ENCODE assay signal across 11 cellular contexts in genomic region chr13:95153647-95154405, GRCh38.
DNase-seq lines count a peak whose midpoint lies in the region; ATAC-seq and TF ChIP-seq lines count a peak whose summit lies in the region.
"Had no signal": no experiment of that assay in that cellular context is flagged by ENCODE, and none has a peak within 500 bp of the region (broad histone marks: within the 10 kb centered on the region; RNA-seq: fewer than 3 reads in every experiment).

No MANE protein-coding gene starts in this region.

- peak overlapping the region; percentile 5 for H3K4me2 ChIP-seq in neural progenitor cell

- H3K79me2 ChIP-seq in neural progenitor cell (ENCODE audit: low read depth): no peaks in the 10 kb centered on the region

- no peaks in the 10 kb centered on the region for H3K9me3 ChIP-seq in neural progenitor cell (ENCODE audit: low read depth)
- no peaks in the 10 kb centered on the region for H3K9me3 ChIP-seq in ascending aorta
- H3K9me3 ChIP-seq in adrenal gland (replicated peaks in 1 of 3): no peaks in the 10 kb centered on the region

- H3K9me3 Mint-ChIP-seq in HFFc6 (no peaks in the 10 kb centered on the region), neural progenitor cell (no peaks in the 10 kb centered on the region)

- H3K4me3 ChIP-seq in neural progenitor cell (no peak overlapping the region), ascending aorta (no peak overlapping the region), adrenal gland (no peak overlapping the region)

- no peak for TF ChIP-seq POLR2A in adrenal gland (IDR thresholded peaks at IDR 0.05)

- H3K27ac Mint-ChIP-seq in HFFc6 (peak overlapping the region; percentile 15; the same call in 1 of the 2 replicates), neural progenitor cell (peak overlapping the region; percentile 25)

- H3K36me3 ChIP-seq in neural progenitor cell (no peaks in the 10 kb centered on the region), ascending aorta (no peaks in the 10 kb centered on the region), adrenal gland (replicated peaks in 1 of 2) (no peaks in the 10 kb centered on the region)

- H3K27me3 Mint-ChIP-seq in HFFc6 (ENCODE audit: insufficient read depth) (no peaks in the 10 kb centered on the region), neural progenitor cell (ENCODE audit: insufficient read depth, low read depth) (no peaks in the 10 kb centered on the region)

- TF ChIP-seq CTCF in HFFc6 (IDR thresholded peaks at IDR 0.05) (no peak), neural progenitor cell (IDR thresholded peaks at IDR 0.05) (no peak), ascending aorta (IDR thresholded peaks at IDR 0.05) (no peak), adrenal gland (IDR thresholded peaks at IDR 0.05) (no peak)

- ATAC-seq in GM21360 (IDR thresholded peaks at IDR 0.05; ENCODE audit: unreplicated experiment): no peak
- ATAC-seq in HG02973 (IDR thresholded peaks at IDR 0.05; ENCODE audit: unreplicated experiment): no peak

- intact Hi-C loops in ascending aorta (cut with DNase I) (no loop called here), adrenal gland (cut with DNase I) (loop anchor here in 1 of 2 donors (10.0 kb wide), 1 partner anchor 469 kb away; no protein-coding TSS in a partner anchor)

- H3K27ac ChIP-seq in neural progenitor cell (no peak overlapping the region), ascending aorta (no peak overlapping the region), adrenal gland (no peak overlapping the region)

- H2AFZ ChIP-seq in neural progenitor cell (replicated peaks): no peak overlapping the region

- peaks cover 17% of the 10 kb centered on the region for H3F3A ChIP-seq in neural progenitor cell (ENCODE audit: low read depth)

- no peak overlapping the region for H3K9ac ChIP-seq in neural progenitor cell

- H3K27me3 ChIP-seq in neural progenitor cell (no peaks in the 10 kb centered on the region), ascending aorta (no peaks in the 10 kb centered on the region), adrenal gland (no peaks in the 10 kb centered on the region)

- H3K4me1 Mint-ChIP-seq in HFFc6 (ENCODE audit: low read depth): peaks cover 41% of the 10 kb centered on the region
- H3K4me1 Mint-ChIP-seq in neural progenitor cell: peaks cover 26% of the 10 kb centered on the region

- H3K4me1 ChIP-seq in neural progenitor cell (peaks cover 38% of the 10 kb centered on the region), ascending aorta (no peaks in the 10 kb centered on the region), adrenal gland (replicated peaks in 1 of 2) (no peaks in the 10 kb centered on the region)

- H4K20me1 ChIP-seq in neural progenitor cell (ENCODE audit: low read depth): no peaks in the 10 kb centered on the region

- H3K4me3 Mint-ChIP-seq in HFFc6: no peak overlapping the region
- no peak overlapping the region for H3K4me3 Mint-ChIP-seq in neural progenitor cell

- 60 to 71% (median 64%) methylated on average over 7 of the region's 7 CpGs for WGBS in adrenal gland, 4 donors

- DNase-seq in HFFc6 (no peak), NCI-H748 treated with DMSO at 0.1 percent for 48 hours (lab: John Stamatoyannopoulos, UW) (peak; percentile 99), dermis microvascular lymphatic vessel endothelial cell (ENCODE audit: low read depth in 2 of 2) (peak; percentile 70 to 90), neural progenitor cell (ENCODE audit: low spot score) (no peak), ascending aorta (ENCODE audit: low spot score in 2 of 2) (no peak), adrenal gland (no peak)
- DNase-seq: activated CD4-positive, alpha-beta T cell treated with anti-CD3 and anti-CD28 coated beads for 1 hour; activated gamma-delta T cell treated with Interleukin-2 at 50 U/mL for 16 hours; DND-41 had no signal

- peaks cover 24% of the 10 kb centered on the region; the same call in 1 of the 2 replicates for H3K36me3 Mint-ChIP-seq in HFFc6 (ENCODE audit: low read depth)
- no peaks in the 10 kb centered on the region for H3K36me3 Mint-ChIP-seq in neural progenitor cell

Comparison
In these comparisons a context has a peak if more than half of its experiments do, and no peak if none do; other contexts are left out.
1. DNase-seq: peak in NCI-H748 treated with DMSO at 0.1 percent for 48 hours (single experiment) and dermis microvascular lymphatic vessel endothelial cell (2 of 2); none in HFFc6 (single experiment), neural progenitor cell (single experiment), ascending aorta (0 of 2) and adrenal gland (0 of 7).